ENCODE assay signal across 23 cellular contexts in genomic region chr2:124586210-124586609, GRCh38.
"Had no signal": no experiment of that assay in that cellular context is flagged by ENCODE, and none has a peak within 500 bp of the region (broad histone marks: within the 10 kb centered on the region; RNA-seq: fewer than 3 reads in every experiment).

No MANE protein-coding gene starts in this region.

- H3K27me3 ChIP-seq: colonic mucosa, dorsolateral prefrontal cortex, esophagus muscularis mucosa, esophagus squamous epithelium, foreskin keratinocyte, gastrocnemius medialis, gastroesophageal sphincter, heart left ventricle, heart right ventricle had no signal

- H3K4me1 ChIP-seq: esophagus muscularis mucosa, esophagus squamous epithelium, foreskin keratinocyte, gastrocnemius medialis, gastroesophageal sphincter, heart left ventricle, heart right ventricle had no signal

- H3K9me3 ChIP-seq: colonic mucosa, esophagus muscularis mucosa, esophagus squamous epithelium, gastrocnemius medialis, gastroesophageal sphincter, heart left ventricle had no signal

- H3K36me3 ChIP-seq: colonic mucosa, esophagus muscularis mucosa, esophagus squamous epithelium, gastrocnemius medialis, gastroesophageal sphincter, heart left ventricle, heart right ventricle had no signal

- H3K27ac ChIP-seq: colonic mucosa, coronary artery, dorsolateral prefrontal cortex, epithelial cell of prostate, esophagus muscularis mucosa, esophagus squamous epithelium, foreskin keratinocyte, gastrocnemius medialis, gastroesophageal sphincter, heart left ventricle, heart right ventricle had no signal

- H3K4me3 ChIP-seq: colonic mucosa, coronary artery, dorsolateral prefrontal cortex, esophagus muscularis mucosa, esophagus squamous epithelium, gastrocnemius medialis, gastroesophageal sphincter, heart left ventricle, heart right ventricle had no signal

- DNase-seq: colonic mucosa; cortex of kidney; dermis blood vessel endothelial cell; dorsolateral prefrontal cortex; effector CD4-positive, alpha-beta T cell; effector CD8-positive, alpha-beta T cell; effector memory CD4-positive, alpha-beta T cell; effector memory CD8-positive, alpha-beta T cell; endodermal cell; erythroblast; esophagus squamous epithelium; foreskin fibroblast; foreskin keratinocyte; foreskin melanocyte; gastrocnemius medialis; glutamatergic neuron; head of caudate nucleus; heart left ventricle; heart right ventricle had no signal
